ENCODE assay signal across 8 cellular contexts in genomic region chr6:35496851-35497570, GRCh38. TPM values are rescaled to one million over a fixed set of nuclear protein-coding genes. Genes with fewer than 3 reads are reported as not detected.
DNase-seq lines count a peak whose midpoint lies in the region; ATAC-seq, FAIRE-seq and TF ChIP-seq lines count a peak whose summit lies in the region.

TSS of gene TEAD3 (minus strand) at chr6:35497079.

- no peaks in the 10 kb centered on the region for H3K36me3 ChIP-seq in neural cell (ENCODE audit: insufficient read depth, low read length)

- H3K36me3 Mint-ChIP-seq in activated T-helper 1 cell treated with anti-CD3 and anti-CD28 coated beads, Interleukin-12 subunit alpha, Interleukin-12 subunit beta, Interleukin-2, Interleukin-4 antibody, amounts not matched to agents 30 ng/mL and 10 ng/mL and 1 ng/mL, durations not matched to agents 14 hours and 24 hours and 36 hours (ENCODE audit: low read depth), result no peaks in the 10 kb centered on the region

- no peak for FAIRE-seq in A549 (lab: Jason Lieb, UNC)

- H3K27me3 ChIP-seq in neural cell (ENCODE audit: insufficient read depth, low read depth, low read length), result peaks cover 31% of the 10 kb centered on the region

- TF ChIP-seq CTCF in A549 (IDR thresholded peaks at IDR 0.05), result peak; percentile 18; the same call in 1 of the 3 replicates
- no peak for TF ChIP-seq CTCF in fibroblast of pulmonary artery (IDR thresholded peaks at IDR 0.05; ENCODE audit: low read length, missing control alignments)
- TF ChIP-seq CTCF in neural cell (IDR thresholded peaks at IDR 0.05; ENCODE audit: poor library complexity, severe bottlenecking), result no peak

- intact Hi-C loops in activated T-helper 1 cell treated with anti-CD3 and anti-CD28 coated beads, Interleukin-12 subunit alpha, Interleukin-12 subunit beta, Interleukin-2, Interleukin-4 antibody, amounts not matched to agents 30 ng/mL and 10 ng/mL and 1 ng/mL, durations not matched to agents 14 hours and 24 hours and 36 hours (cut with micrococcal nuclease), result loop anchor here (1.0 kb wide), 1 partner anchor 29 kb away; the partner anchor contains the start of gene RPL10A

- H3K9me2 ChIP-seq in neural cell (ENCODE audit: insufficient read depth, low read length), result no peaks in the 10 kb centered on the region

- TF ChIP-seq RAD21 in A549 (conservative IDR thresholded peaks at IDR 0.05 in 1 of 2, IDR thresholded peaks at IDR 0.05 in 1 of 2) (no peak), neural cell (conservative IDR thresholded peaks at IDR 0.05) (no peak)

- H3K27ac ChIP-seq in A549 (peak within 1 kb of the TSS; percentile 78 to 95), neural cell (ENCODE audit: low read length) (no peak within 1 kb of the TSS)

- H3F3A ChIP-seq in neural cell (ENCODE audit: insufficient read depth, low read length, poor library complexity, severe bottlenecking), result no peaks in the 10 kb centered on the region

- H3K4me3 ChIP-seq in A549 (peak within 1 kb of the TSS; percentile 91), fibroblast of pulmonary artery (replicated peaks; ENCODE audit: low read depth, low read length) (peak within 1 kb of the TSS; percentile 71), neural cell (ENCODE audit: low read length) (peak within 1 kb of the TSS; percentile 65)

- peak within 1 kb of the TSS; percentile 65 for H3K27ac Mint-ChIP-seq in activated T-helper 1 cell treated with anti-CD3 and anti-CD28 coated beads, Interleukin-12 subunit alpha, Interleukin-12 subunit beta, Interleukin-2, Interleukin-4 antibody, amounts not matched to agents 30 ng/mL and 10 ng/mL and 1 ng/mL, durations not matched to agents 14 hours and 24 hours and 36 hours

- peaks cover 5% of the 10 kb centered on the region for H3K4me1 Mint-ChIP-seq in activated T-helper 1 cell treated with anti-CD3 and anti-CD28 coated beads, Interleukin-12 subunit alpha, Interleukin-12 subunit beta, Interleukin-2, Interleukin-4 antibody, amounts not matched to agents 30 ng/mL and 10 ng/mL and 1 ng/mL, durations not matched to agents 14 hours and 24 hours and 36 hours (ENCODE audit: low read depth)

- peak within 1 kb of the TSS; percentile 86 for H3K4me2 ChIP-seq in A549
- peak within 1 kb of the TSS; percentile 35 for H3K4me2 ChIP-seq in neural cell (ENCODE audit: low read length)

- ATAC-seq in A549 (peak; percentile 49 to 60), GM18909 (IDR thresholded peaks at IDR 0.05; ENCODE audit: poor library complexity, unreplicated experiment) (peak; percentile 38), HG03025 (IDR thresholded peaks at IDR 0.05; ENCODE audit: low FRiP score, unreplicated experiment) (no peak)

- no peaks in the 10 kb centered on the region for H3K79me2 ChIP-seq in neural cell (replicated peaks; ENCODE audit: insufficient read depth, low read length)

- H3K9me3 Mint-ChIP-seq in activated T-helper 1 cell treated with anti-CD3 and anti-CD28 coated beads, Interleukin-12 subunit alpha, Interleukin-12 subunit beta, Interleukin-2, Interleukin-4 antibody, amounts not matched to agents 30 ng/mL and 10 ng/mL and 1 ng/mL, durations not matched to agents 14 hours and 24 hours and 36 hours, result no peaks in the 10 kb centered on the region

- DNase-seq in A549 (ENCODE audit: low read depth in 1 of 2, low spot score in 1 of 2), result peak in 1 of 2 experiments; percentile 63
- peak; percentile 59 for DNase-seq in NCI-H69 (lab: John Stamatoyannopoulos, UW)
- peak; percentile 38 for DNase-seq in activated T-helper 1 cell treated with anti-CD3 and anti-CD28 coated beads, Interleukin-12 subunit alpha, Interleukin-12 subunit beta, Interleukin-2, Interleukin-4 antibody, amounts not matched to agents 30 ng/mL and 10 ng/mL and 1 ng/mL, durations not matched to agents 14 hours and 24 hours and 36 hours (ENCODE audit: low spot score)
- DNase-seq in fibroblast of pulmonary artery (ENCODE audit: low read depth), result peak; percentile 61
- no peak for DNase-seq in NCI-H1436 (lab: John Stamatoyannopoulos, UW)

- H3K9me3 ChIP-seq in A549 (no peaks in the 10 kb centered on the region), neural cell (ENCODE audit: low read length) (no peaks in the 10 kb centered on the region)

- H3K4me1 ChIP-seq in A549, result peaks cover 11% of the 10 kb centered on the region; the same call in 1 of the 3 replicates

- CTCF ChIA-PET in A549 (lab: Yijun Ruan, JAX), result interaction anchor here (0.6 to 1.5 kb wide), 3 partner anchors 16 to 357 kb away, joined by 4 to 5 read pairs (median 4); no protein-coding TSS in a partner anchor

- no CpG with 5 or more reads among the region's 98 CpGs for WGBS in A549 (ENCODE audit: missing lambda C conversion rate)

- H3K27me3 Mint-ChIP-seq in activated T-helper 1 cell treated with anti-CD3 and anti-CD28 coated beads, Interleukin-12 subunit alpha, Interleukin-12 subunit beta, Interleukin-2, Interleukin-4 antibody, amounts not matched to agents 30 ng/mL and 10 ng/mL and 1 ng/mL, durations not matched to agents 14 hours and 24 hours and 36 hours (ENCODE audit: insufficient read depth), result peaks cover 26% of the 10 kb centered on the region

- TF ChIP-seq EP300 in A549 (IDR thresholded peaks at IDR 0.05), result no peak
- TF ChIP-seq EP300 in neural cell (conservative IDR thresholded peaks at IDR 0.05; ENCODE audit: poor library complexity, severe bottlenecking), result no peak

- H3K9ac ChIP-seq in neural cell (ENCODE audit: low read length), result peak within 1 kb of the TSS; percentile 16

- peak; percentile 20; the same call in 1 of the 2 replicates for TF ChIP-seq POLR2A in A549 (IDR thresholded peaks at IDR 0.05; ENCODE audit: low read length)

- POLR2A ChIA-PET in A549 (lab: Yijun Ruan, JAX), result interaction anchor here (0.6 kb wide), 2 partner anchors 196 to 250 kb away, joined by 5 read pairs; no protein-coding TSS in a partner anchor

- H3K4me3 Mint-ChIP-seq in activated T-helper 1 cell treated with anti-CD3 and anti-CD28 coated beads, Interleukin-12 subunit alpha, Interleukin-12 subunit beta, Interleukin-2, Interleukin-4 antibody, amounts not matched to agents 30 ng/mL and 10 ng/mL and 1 ng/mL, durations not matched to agents 14 hours and 24 hours and 36 hours, result peak within 1 kb of the TSS; percentile 73

- H2AFZ ChIP-seq in neural cell (ENCODE audit: low read depth, low read length), result no peak within 1 kb of the TSS

- H4K20me1 ChIP-seq in neural cell (ENCODE audit: insufficient read depth), result no peaks in the 10 kb centered on the region

TF ChIP-seq in A549, 52 proteins besides CTCF, POLR2A, EP300 and RAD21:
- peak in 1 of 2 experiments; percentile 29; a peak in 2 of 5 replicates for TF ChIP-seq JUN (IDR thresholded peaks at IDR 0.05)
- no peak for TF ChIP-seq ZNF302 (CRISPR knock-in tag; IDR thresholded peaks at IDR 0.05)
- no peak for TF ChIP-seq NPAS2 (CRISPR knock-in tag; IDR thresholded peaks at IDR 0.05; ENCODE audit: borderline replicate concordance)
TF ChIP-seq in A549: peak in this region for 1.

TF ChIP-seq in neural cell, 6 proteins besides CTCF, POLR2A, EP300 and RAD21:
- TF ChIP-seq REST (IDR thresholded peaks at IDR 0.05; ENCODE audit: borderline replicate concordance) (no peak), MXI1 (conservative IDR thresholded peaks at IDR 0.05; ENCODE audit: poor library complexity, severe bottlenecking) (no peak), SMC3 (conservative IDR thresholded peaks at IDR 0.05; ENCODE audit: poor library complexity) (no peak), EZH2 (IDR thresholded peaks at IDR 0.05; ENCODE audit: borderline replicate concordance, insufficient read depth, low read length, poor library complexity, severe bottlenecking) (no peak), TAF1 (IDR thresholded peaks at IDR 0.05; ENCODE audit: low read depth) (no peak), POLR2AphosphoS5 (IDR thresholded peaks at IDR 0.05) (no peak)

RNA-seq across cellular contexts. Expression of gene TEAD3, which starts in this region (rescaled TPM):
- polyA plus RNA-seq in A549 (2011; rRNA removed) (2.1 and 2.6 TPM in 2 replicates), A549 (2017; fragmentation: RNase III; extraction: RNeasy Plus Mini Kit Qiagen cat#74134 plus additional on column Dnase treatment) (3.0 to 4.5 TPM (median 4.2 TPM) in 3 replicates), neural cell (0.10 and 0.42 TPM in 2 replicates)
- polyA plus RNA-seq in A549 (2012; cell fraction: cytosol; rRNA removed), result 2.6 and 3.8 TPM in 2 replicates
- polyA plus RNA-seq in A549 (2012; cell fraction: nucleus; rRNA removed), result 7.3 and 7.6 TPM in 2 replicates
- 1.7 TPM in 2 replicates for polyA minus RNA-seq in A549 (2011; rRNA and poly(A)+ RNA removed)
- total RNA-seq in activated T-helper 1 cell treated with anti-CD3 and anti-CD28 coated beads, Interleukin-12 subunit alpha, Interleukin-12 subunit beta, Interleukin-2, Interleukin-4 antibody, amounts not matched to agents 30 ng/mL and 10 ng/mL and 1 ng/mL, durations not matched to agents 14 hours and 24 hours and 36 hours, result 1.5 and 2.0 TPM in 2 replicates
- polyA minus RNA-seq in neural cell, result 0.23 TPM in 1 of 2 replicates, not detected in the other
